Comparison of ENCODE assay signal across 8 cellular contexts in the genomic region with DNA sequence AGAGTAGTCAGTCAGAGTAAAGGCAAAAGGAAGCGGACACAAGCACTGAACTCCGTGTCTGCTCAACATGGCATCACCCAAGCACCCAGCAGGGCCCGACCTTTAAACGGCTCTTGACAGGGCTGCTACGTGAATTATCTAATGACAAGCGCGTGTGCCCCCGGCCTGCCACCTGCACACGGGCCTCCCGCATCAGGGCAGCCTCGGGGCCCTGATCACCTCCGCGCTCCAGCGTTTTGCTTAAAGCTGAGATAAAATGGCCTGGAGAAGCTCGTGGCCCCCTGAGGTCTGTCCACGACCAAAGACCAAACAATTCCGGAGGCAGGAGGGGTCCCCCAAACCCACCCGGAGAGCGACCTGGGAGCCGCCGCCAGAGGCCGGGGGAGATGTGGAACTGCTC. TPM values are rescaled to one million over a fixed set of nuclear protein-coding genes. Genes with fewer than 3 reads are reported as not detected.
DNase-seq lines count a peak whose midpoint lies in the region; ATAC-seq and TF ChIP-seq lines count a peak whose summit lies in the region.

No MANE protein-coding gene starts in this region.

- intact Hi-C loops in heart right ventricle (cut with DNase I): no loop called here

- WGBS in heart right ventricle, 2 donors: 1% methylated on average over 22 of the region's 22 CpGs

- peaks cover 17% of the 10 kb centered on the region for H3K36me3 Mint-ChIP-seq in activated T-cell treated with anti-CD3 and anti-CD28 coated beads, Interleukin-2, amount 50 U/mL, for 4 hours (ENCODE audit: insufficient read depth)

- H3K4me3 Mint-ChIP-seq in activated T-cell treated with anti-CD3 and anti-CD28 coated beads, Interleukin-2, amount 50 U/mL, for 4 hours: peak overlapping the region; percentile 97

- peaks cover 3% of the 10 kb centered on the region for H3K27me3 Mint-ChIP-seq in activated T-cell treated with anti-CD3 and anti-CD28 coated beads, Interleukin-2, amount 50 U/mL, for 4 hours (ENCODE audit: low read depth)

- H3K27ac ChIP-seq in heart right ventricle: peak overlapping the region; percentile 94 to 99 (median 98)

- peaks cover 0 to 5% (median 0%) of the 10 kb centered on the region in 11 donors for H3K9me3 ChIP-seq in heart right ventricle

- DNase-seq in AG09309 (ENCODE audit: low read depth): no peak
- DNase-seq in HuH-7 (ENCODE audit: low spot score): peak; percentile 16
- DNase-seq in activated T-cell treated with anti-CD3 and anti-CD28 coated beads, Interleukin-2, amount 50 U/mL, for 4 hours: peak; percentile 9
- no peak for DNase-seq in heart right ventricle
- DNase-seq in retinal pigment epithelial cell (ENCODE audit: low read depth): no peak
- DNase-seq in pons (ENCODE audit: low spot score): no peak

- no peak for TF ChIP-seq CTCF in AG09309 (IDR thresholded peaks at IDR 0.05; ENCODE audit: control insufficient read depth, insufficient read depth, low read depth, low read length, missing control alignments)
- no peak for TF ChIP-seq CTCF in heart right ventricle (IDR thresholded peaks at IDR 0.05)
- TF ChIP-seq CTCF in retinal pigment epithelial cell (conservative IDR thresholded peaks at IDR 0.05; ENCODE audit: low read depth, low read length): no peak

- H3K4me1 ChIP-seq in heart right ventricle: peaks cover 0 to 29% (median 21%) of the 10 kb centered on the region in 9 donors

- peaks cover 0 to 21% (median 12%) of the 10 kb centered on the region in 9 donors for H3K36me3 ChIP-seq in heart right ventricle

- H3K9me3 Mint-ChIP-seq in activated T-cell treated with anti-CD3 and anti-CD28 coated beads, Interleukin-2, amount 50 U/mL, for 4 hours: no peaks in the 10 kb centered on the region

- no peaks in the 10 kb centered on the region for H3K27me3 ChIP-seq in heart right ventricle

- H3K4me1 Mint-ChIP-seq in activated T-cell treated with anti-CD3 and anti-CD28 coated beads, Interleukin-2, amount 50 U/mL, for 4 hours (ENCODE audit: low read depth): peaks cover 22% of the 10 kb centered on the region

- ATAC-seq in GM19351 (IDR thresholded peaks at IDR 0.05; ENCODE audit: unreplicated experiment) (peak; percentile 25), heart right ventricle (peak in 6 of 8 donors; percentile 8 to 43 (median 20)), HG03469 (IDR thresholded peaks at IDR 0.05; ENCODE audit: unreplicated experiment) (no peak)
- ATAC-seq in activated T-cell treated with anti-CD3 and anti-CD28 coated beads, Interleukin-2, amount 50 U/mL, for 4 hours: peak; percentile 42 to 56

- H3K4me3 ChIP-seq in AG09309 (ENCODE audit: control insufficient read depth, low read depth, low read length): peak overlapping the region; percentile 86
- peak overlapping the region; percentile 72 to 100 (median 96) for H3K4me3 ChIP-seq in heart right ventricle
- H3K4me3 ChIP-seq in retinal pigment epithelial cell (ENCODE audit: low read length): peak overlapping the region; percentile 93

RNA-seq across cellular contexts. Expression of a gene that starts 0.4 kb away (rescaled TPM):
- 100 to 1,000 TPM; 122 to 128 (median 128) TPM for total RNA-seq in activated T-cell treated with anti-CD3 and anti-CD28 coated beads, Interleukin-2, amount 50 U/mL, for 4 hours
- 100 to 1,000 TPM; 283 to 462 (median 383) TPM for total RNA-seq in heart right ventricle
- polyA plus RNA-seq in heart right ventricle: 100 to 1,000 TPM; 172 to 186 TPM

RNA-seq across cellular contexts. Expression of a gene that starts 5.5 kb away (rescaled TPM):
- total RNA-seq in activated T-cell treated with anti-CD3 and anti-CD28 coated beads, Interleukin-2, amount 50 U/mL, for 4 hours: not detected
- total RNA-seq in heart right ventricle: not detected
- not detected for polyA plus RNA-seq in heart right ventricle

RNA-seq across cellular contexts. Expression of a gene that starts 28.6 kb away (rescaled TPM):
- total RNA-seq in activated T-cell treated with anti-CD3 and anti-CD28 coated beads, Interleukin-2, amount 50 U/mL, for 4 hours: not detected
- total RNA-seq in heart right ventricle: not detected
- not detected for polyA plus RNA-seq in heart right ventricle

Comparison
In these comparisons a context has a peak if more than half of its experiments do, and no peak if none do; other contexts are left out.
1. DNase-seq: peak in HuH-7 (single experiment) and activated T-cell treated with anti-CD3 and anti-CD28 coated beads, Interleukin-2, amount 50 U/mL, for 4 hours (single experiment); none in AG09309 (single experiment), heart right ventricle (0 of 2), retinal pigment epithelial cell (single experiment) and pons (single experiment).
2. Peak in every context shown above with its lines, with median percentiles within 50 percentile points of each other: H3K4me3 ChIP-seq.